In the genomic region with DNA sequence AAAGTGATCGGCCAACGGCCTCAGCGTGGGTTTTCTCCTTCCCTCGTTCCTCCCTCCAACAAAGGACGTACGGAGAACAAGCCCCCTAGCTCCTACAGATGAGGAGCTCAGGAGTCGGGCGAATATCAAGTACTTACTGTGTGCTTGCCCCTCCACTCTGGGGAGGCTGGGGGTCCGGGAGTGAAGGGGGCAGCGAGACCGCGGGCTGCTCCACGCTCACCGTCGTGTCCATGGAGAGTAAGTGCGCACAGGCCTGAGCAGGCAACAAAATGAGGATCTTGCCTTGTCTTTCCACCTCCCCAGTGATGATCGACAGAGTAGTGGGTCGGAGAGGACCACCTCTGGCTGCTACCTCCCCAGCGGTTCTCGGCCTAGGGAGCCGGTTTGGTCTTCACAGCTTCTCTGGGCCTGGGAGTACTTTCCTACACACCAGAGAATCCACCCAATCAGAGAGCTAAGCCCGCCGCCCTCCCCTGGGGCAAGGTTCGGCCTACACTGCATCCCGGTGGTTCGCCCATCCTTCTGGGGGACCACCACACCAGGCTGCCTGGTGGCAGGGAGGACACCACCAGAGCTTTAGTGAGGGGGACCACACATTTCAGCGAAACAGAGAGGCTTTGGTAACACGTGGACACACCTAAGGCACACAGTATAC, we compare ENCODE assay signal across 10 cellular contexts. TPM values are rescaled to one million over a fixed set of nuclear protein-coding genes. Genes with fewer than 3 reads are reported as not detected.
DNase-seq lines count a peak whose midpoint lies in the region; ATAC-seq and TF ChIP-seq lines count a peak whose summit lies in the region.
"Had no signal": no experiment of that assay in that cellular context is flagged by ENCODE, and none has a peak within 500 bp of the region (broad histone marks: within the 10 kb centered on the region; RNA-seq: fewer than 3 reads in every experiment).

No MANE protein-coding gene starts in this region.

- H3K4me1 ChIP-seq in mesendoderm (ENCODE audit: control insufficient read depth, low read depth, low read length) = peaks cover 2% of the 10 kb centered on the region
- peaks cover 0 to 32% (median 8%) of the 10 kb centered on the region in 4 donors for H3K4me1 ChIP-seq in tibial nerve

- H3K36me3 Mint-ChIP-seq in activated T-cell treated with anti-CD3 and anti-CD28 coated beads, Interleukin-2, amount 50 U/mL, for 4 hours (ENCODE audit: insufficient read depth) = peaks cover 2% of the 10 kb centered on the region
- peaks cover 2% of the 10 kb centered on the region for H3K36me3 Mint-ChIP-seq in central memory CD8-positive, alpha-beta T cell (ENCODE audit: insufficient read depth)

- no peak for TF ChIP-seq POLR2A in tibial nerve (IDR thresholded peaks at IDR 0.05)

- H3K4me3 ChIP-seq in mesendoderm (ENCODE audit: low read length) = no peak overlapping the region
- peak overlapping the region in 3 of 4 donors; percentile 44 to 90 (median 65) for H3K4me3 ChIP-seq in tibial nerve

- H3K27me3 ChIP-seq in mesendoderm (ENCODE audit: insufficient read depth, low read length, poor library complexity) = no peaks in the 10 kb centered on the region
- H3K27me3 ChIP-seq in tibial nerve = peaks cover 0 to 5% of the 10 kb centered on the region in 2 donors

- peaks cover 26% of the 10 kb centered on the region for H3K4me1 Mint-ChIP-seq in activated T-cell treated with anti-CD3 and anti-CD28 coated beads, Interleukin-2, amount 50 U/mL, for 4 hours (ENCODE audit: low read depth)
- H3K4me1 Mint-ChIP-seq in central memory CD8-positive, alpha-beta T cell = peaks cover 16% of the 10 kb centered on the region

- H4K8ac ChIP-seq in mesendoderm (ENCODE audit: low read depth, low read length) = no peak overlapping the region

- no peak overlapping the region for H3K4ac ChIP-seq in mesendoderm (ENCODE audit: low read depth, low read length)

- no peak overlapping the region for H2BK5ac ChIP-seq in mesendoderm (ENCODE audit: low read length)

- WGBS in mesendoderm (ENCODE audit: extremely low coverage, insufficient coverage, low lambda C conversion rate) = no CpG with 5 or more reads among the region's 28 CpGs
- WGBS in tibial nerve, 2 donors = 72 to 78% methylated on average over 28 of the region's 28 CpGs

- no peaks in the 10 kb centered on the region for H3K79me2 ChIP-seq in mesendoderm (ENCODE audit: control insufficient read depth, insufficient read depth, low read length)

- peaks cover 0 to 22% (median 6%) of the 10 kb centered on the region in 4 donors for H3K9me3 ChIP-seq in tibial nerve

- H4K5ac ChIP-seq in mesendoderm (ENCODE audit: low read length) = no peak overlapping the region

- H3K4me3 Mint-ChIP-seq in activated T-cell treated with anti-CD3 and anti-CD28 coated beads, Interleukin-2, amount 50 U/mL, for 4 hours = peak overlapping the region; percentile 80
- H3K4me3 Mint-ChIP-seq in central memory CD8-positive, alpha-beta T cell = peak overlapping the region; percentile 75

- no peaks in the 10 kb centered on the region for H3K79me1 ChIP-seq in mesendoderm (ENCODE audit: low read length)

- H2BK15ac ChIP-seq in mesendoderm (replicated peaks; ENCODE audit: low read depth) = no peak overlapping the region

- peak overlapping the region; percentile 91 for H3K56ac ChIP-seq in mesendoderm (ENCODE audit: low read length)

- no peak overlapping the region for H3K18ac ChIP-seq in mesendoderm (ENCODE audit: low read length)

- no peak overlapping the region for H3K23ac ChIP-seq in mesendoderm (ENCODE audit: low read length)

- peak overlapping the region; percentile 18 for H3K4me2 ChIP-seq in mesendoderm (ENCODE audit: low read length)
- H3K4me2 ChIP-seq: KMS-11 had no signal

- H3K27ac Mint-ChIP-seq in central memory CD8-positive, alpha-beta T cell (ENCODE audit: low read depth) = peak overlapping the region; percentile 51

- no peaks in the 10 kb centered on the region for H3K27me3 Mint-ChIP-seq in activated T-cell treated with anti-CD3 and anti-CD28 coated beads, Interleukin-2, amount 50 U/mL, for 4 hours (ENCODE audit: low read depth)
- no peaks in the 10 kb centered on the region for H3K27me3 Mint-ChIP-seq in central memory CD8-positive, alpha-beta T cell

- no peak for TF ChIP-seq EP300 in tibial nerve (IDR thresholded peaks at IDR 0.05)

- H3K9ac ChIP-seq in mesendoderm (ENCODE audit: low read length) = peak overlapping the region; percentile 58
- H3K9ac ChIP-seq: KMS-11 had no signal

- no peak for TF ChIP-seq CTCF in tibial nerve (IDR thresholded peaks at IDR 0.05)

- no peak overlapping the region for H3K27ac ChIP-seq in mesendoderm (ENCODE audit: low read depth, low read length)
- H3K27ac ChIP-seq in tibial nerve = peak overlapping the region in 2 of 4 donors; percentile 81 to 85
- H3K27ac ChIP-seq: C4-2B, KMS-11 had no signal

- peaks cover 8% of the 10 kb centered on the region for H3K9me3 Mint-ChIP-seq in activated T-cell treated with anti-CD3 and anti-CD28 coated beads, Interleukin-2, amount 50 U/mL, for 4 hours
- H3K9me3 Mint-ChIP-seq in central memory CD8-positive, alpha-beta T cell = peaks cover 5% of the 10 kb centered on the region

- no peak for DNase-seq in activated T-cell treated with anti-CD3 and anti-CD28 coated beads, Interleukin-2, amount 50 U/mL, for 4 hours
- DNase-seq in activated T-cell treated with anti-CD3 and anti-CD28 coated beads for 4 hours = no peak
- no peak for DNase-seq in central memory CD8-positive, alpha-beta T cell (ENCODE audit: low spot score in 2 of 2)
- DNase-seq in mesendoderm = no peak
- DNase-seq in tibial nerve (ENCODE audit: low spot score in 2 of 2) = no peak
- DNase-seq in NCI-H82 (lab: John Stamatoyannopoulos, UW) = no peak
- DNase-seq in NCI-H1092 (lab: John Stamatoyannopoulos, UW) = no peak
- no peak for DNase-seq in NCI-H345 treated with DMSO at 0.1 percent for 48 hours (lab: John Stamatoyannopoulos, UW; ENCODE audit: unreplicated experiment)

- no peak for ATAC-seq in activated T-cell treated with anti-CD3 and anti-CD28 coated beads, Interleukin-2, amount 50 U/mL, for 4 hours
- no peak for ATAC-seq in central memory CD8-positive, alpha-beta T cell (replicated peaks; ENCODE audit: extremely low read depth, poor library complexity, severe bottlenecking)

- H2AK5ac ChIP-seq in mesendoderm (ENCODE audit: low read length) = no peak overlapping the region

- no peaks in the 10 kb centered on the region for H3K36me3 ChIP-seq in mesendoderm (ENCODE audit: control insufficient read depth, insufficient read depth, low read length)
- H3K36me3 ChIP-seq in tibial nerve = no peaks in the 10 kb centered on the region

- H2BK120ac ChIP-seq in mesendoderm (ENCODE audit: low read depth, low read length) = no peak overlapping the region

RNA-seq across cellular contexts. Expression of a gene that starts 0.6 kb away (rescaled TPM):
- 1 to 10 TPM; 2.2 to 3.8 (median 2.7) TPM for total RNA-seq in activated T-cell treated with anti-CD3 and anti-CD28 coated beads, Interleukin-2, amount 50 U/mL, for 4 hours
- polyA plus RNA-seq in mesendoderm (2013, experiment 1 of 2) = 1.0 TPM
- 1.1 TPM for polyA plus RNA-seq in mesendoderm (2013, experiment 2 of 2)
- total RNA-seq in tibial nerve = 10 to 100 TPM in 2 of 4 donors, 1 to 10 TPM in 2; 8.7 to 12.6 (median 10.5) TPM

RNA-seq across cellular contexts. Expression of a gene that starts 47.5 kb away (rescaled TPM):
- 1 to 10 TPM; 5.0 to 9.8 (median 7.2) TPM for total RNA-seq in activated T-cell treated with anti-CD3 and anti-CD28 coated beads, Interleukin-2, amount 50 U/mL, for 4 hours
- polyA plus RNA-seq in mesendoderm (2013, experiment 1 of 2) = 6.6 TPM
- 6.6 TPM for polyA plus RNA-seq in mesendoderm (2013, experiment 2 of 2)
- total RNA-seq in tibial nerve = 10 to 100 TPM in 3 of 4 donors, 1 to 10 TPM in 1; 9.9 to 18.4 (median 14.8) TPM

RNA-seq across cellular contexts. Expression of a gene that starts 47.9 kb away (rescaled TPM):
- 10 to 100 TPM; 50.7 to 63.9 (median 56.2) TPM for total RNA-seq in activated T-cell treated with anti-CD3 and anti-CD28 coated beads, Interleukin-2, amount 50 U/mL, for 4 hours
- polyA plus RNA-seq in mesendoderm (2013, experiment 1 of 2) = 35.9 TPM
- polyA plus RNA-seq in mesendoderm (2013, experiment 2 of 2) = 35.5 TPM
- 10 to 100 TPM; 28.8 to 57.2 (median 40.9) TPM for total RNA-seq in tibial nerve
